In genomic region chr17:63774141-63774981, GRCh38 we compare ENCODE assay signal across 1 cellular context.
TF ChIP-seq lines count a peak whose summit lies in the region.

A gene with protein sequence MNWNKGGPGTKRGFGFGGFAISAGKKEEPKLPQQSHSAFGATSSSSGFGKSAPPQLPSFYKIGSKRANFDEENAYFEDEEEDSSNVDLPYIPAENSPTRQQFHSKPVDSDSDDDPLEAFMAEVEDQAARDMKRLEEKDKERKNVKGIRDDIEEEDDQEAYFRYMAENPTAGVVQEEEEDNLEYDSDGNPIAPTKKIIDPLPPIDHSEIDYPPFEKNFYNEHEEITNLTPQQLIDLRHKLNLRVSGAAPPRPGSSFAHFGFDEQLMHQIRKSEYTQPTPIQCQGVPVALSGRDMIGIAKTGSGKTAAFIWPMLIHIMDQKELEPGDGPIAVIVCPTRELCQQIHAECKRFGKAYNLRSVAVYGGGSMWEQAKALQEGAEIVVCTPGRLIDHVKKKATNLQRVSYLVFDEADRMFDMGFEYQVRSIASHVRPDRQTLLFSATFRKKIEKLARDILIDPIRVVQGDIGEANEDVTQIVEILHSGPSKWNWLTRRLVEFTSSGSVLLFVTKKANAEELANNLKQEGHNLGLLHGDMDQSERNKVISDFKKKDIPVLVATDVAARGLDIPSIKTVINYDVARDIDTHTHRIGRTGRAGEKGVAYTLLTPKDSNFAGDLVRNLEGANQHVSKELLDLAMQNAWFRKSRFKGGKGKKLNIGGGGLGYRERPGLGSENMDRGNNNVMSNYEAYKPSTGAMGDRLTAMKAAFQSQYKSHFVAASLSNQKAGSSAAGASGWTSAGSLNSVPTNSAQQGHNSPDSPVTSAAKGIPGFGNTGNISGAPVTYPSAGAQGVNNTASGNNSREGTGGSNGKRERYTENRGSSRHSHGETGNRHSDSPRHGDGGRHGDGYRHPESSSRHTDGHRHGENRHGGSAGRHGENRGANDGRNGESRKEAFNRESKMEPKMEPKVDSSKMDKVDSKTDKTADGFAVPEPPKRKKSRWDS (plus strand): TSS chr17:63774170. CDS start chr17:63787050, 12,880 bp downstream.

TF ChIP-seq in HepG2, 621 proteins besides CTCF, POLR2A, EP300 and RAD21 (continued from another document and continues in another):
- TF ChIP-seq, protein P1, sequence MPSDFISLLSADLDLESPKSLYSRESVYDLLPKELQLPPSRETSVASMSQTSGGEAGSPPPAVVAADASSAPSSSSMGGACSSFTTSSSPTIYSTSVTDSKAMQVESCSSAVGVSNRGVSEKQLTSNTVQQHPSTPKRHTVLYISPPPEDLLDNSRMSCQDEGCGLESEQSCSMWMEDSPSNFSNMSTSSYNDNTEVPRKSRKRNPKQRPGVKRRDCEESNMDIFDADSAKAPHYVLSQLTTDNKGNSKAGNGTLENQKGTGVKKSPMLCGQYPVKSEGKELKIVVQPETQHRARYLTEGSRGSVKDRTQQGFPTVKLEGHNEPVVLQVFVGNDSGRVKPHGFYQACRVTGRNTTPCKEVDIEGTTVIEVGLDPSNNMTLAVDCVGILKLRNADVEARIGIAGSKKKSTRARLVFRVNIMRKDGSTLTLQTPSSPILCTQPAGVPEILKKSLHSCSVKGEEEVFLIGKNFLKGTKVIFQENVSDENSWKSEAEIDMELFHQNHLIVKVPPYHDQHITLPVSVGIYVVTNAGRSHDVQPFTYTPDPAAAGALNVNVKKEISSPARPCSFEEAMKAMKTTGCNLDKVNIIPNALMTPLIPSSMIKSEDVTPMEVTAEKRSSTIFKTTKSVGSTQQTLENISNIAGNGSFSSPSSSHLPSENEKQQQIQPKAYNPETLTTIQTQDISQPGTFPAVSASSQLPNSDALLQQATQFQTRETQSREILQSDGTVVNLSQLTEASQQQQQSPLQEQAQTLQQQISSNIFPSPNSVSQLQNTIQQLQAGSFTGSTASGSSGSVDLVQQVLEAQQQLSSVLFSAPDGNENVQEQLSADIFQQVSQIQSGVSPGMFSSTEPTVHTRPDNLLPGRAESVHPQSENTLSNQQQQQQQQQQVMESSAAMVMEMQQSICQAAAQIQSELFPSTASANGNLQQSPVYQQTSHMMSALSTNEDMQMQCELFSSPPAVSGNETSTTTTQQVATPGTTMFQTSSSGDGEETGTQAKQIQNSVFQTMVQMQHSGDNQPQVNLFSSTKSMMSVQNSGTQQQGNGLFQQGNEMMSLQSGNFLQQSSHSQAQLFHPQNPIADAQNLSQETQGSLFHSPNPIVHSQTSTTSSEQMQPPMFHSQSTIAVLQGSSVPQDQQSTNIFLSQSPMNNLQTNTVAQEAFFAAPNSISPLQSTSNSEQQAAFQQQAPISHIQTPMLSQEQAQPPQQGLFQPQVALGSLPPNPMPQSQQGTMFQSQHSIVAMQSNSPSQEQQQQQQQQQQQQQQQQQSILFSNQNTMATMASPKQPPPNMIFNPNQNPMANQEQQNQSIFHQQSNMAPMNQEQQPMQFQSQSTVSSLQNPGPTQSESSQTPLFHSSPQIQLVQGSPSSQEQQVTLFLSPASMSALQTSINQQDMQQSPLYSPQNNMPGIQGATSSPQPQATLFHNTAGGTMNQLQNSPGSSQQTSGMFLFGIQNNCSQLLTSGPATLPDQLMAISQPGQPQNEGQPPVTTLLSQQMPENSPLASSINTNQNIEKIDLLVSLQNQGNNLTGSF (CRISPR knock-in tag; IDR thresholded peaks at IDR 0.05) = no peak
- peak; percentile 1; the same call in 1 of the 2 replicates for TF ChIP-seq MEIS1 (CRISPR knock-in tag; IDR thresholded peaks at IDR 0.05; ENCODE audit: borderline replicate concordance)
- no peak for TF ChIP-seq FOXJ3 (CRISPR knock-in tag; IDR thresholded peaks at IDR 0.05; ENCODE audit: borderline replicate concordance)
- TF ChIP-seq HIVEP1 (CRISPR knock-in tag; IDR thresholded peaks at IDR 0.05) = no peak
- TF ChIP-seq ZBTB8A (CRISPR knock-in tag; IDR thresholded peaks at IDR 0.05; ENCODE audit: borderline replicate concordance, low read depth) = no peak
- TF ChIP-seq ZNF253 (CRISPR knock-in tag; IDR thresholded peaks at IDR 0.05; ENCODE audit: borderline replicate concordance) = no peak
- no peak for TF ChIP-seq XRCC5 (optimal IDR thresholded peaks at IDR 0.05; ENCODE audit: low read length)
- TF ChIP-seq FOXC1 (CRISPR knock-in tag; IDR thresholded peaks at IDR 0.05; ENCODE audit: borderline replicate concordance) = no peak
- 0 out of 2 replicates have a peak, but pooled peaks have one; percentile 33 for TF ChIP-seq ZNF556 (CRISPR knock-in tag; IDR thresholded peaks at IDR 0.05; ENCODE audit: borderline replicate concordance)
- TF ChIP-seq CEBPB (IDR thresholded peaks at IDR 0.05; ENCODE audit: borderline replicate concordance, low read depth, low read length) = no peak
- TF ChIP-seq KAT8 (CRISPR knock-in tag; IDR thresholded peaks at IDR 0.05) = no peak
- no peak for TF ChIP-seq STAG1 (CRISPR knock-in tag; IDR thresholded peaks at IDR 0.05)
- TF ChIP-seq ZNF7 (CRISPR knock-in tag; IDR thresholded peaks at IDR 0.05) = no peak
- TF ChIP-seq, protein P2, sequence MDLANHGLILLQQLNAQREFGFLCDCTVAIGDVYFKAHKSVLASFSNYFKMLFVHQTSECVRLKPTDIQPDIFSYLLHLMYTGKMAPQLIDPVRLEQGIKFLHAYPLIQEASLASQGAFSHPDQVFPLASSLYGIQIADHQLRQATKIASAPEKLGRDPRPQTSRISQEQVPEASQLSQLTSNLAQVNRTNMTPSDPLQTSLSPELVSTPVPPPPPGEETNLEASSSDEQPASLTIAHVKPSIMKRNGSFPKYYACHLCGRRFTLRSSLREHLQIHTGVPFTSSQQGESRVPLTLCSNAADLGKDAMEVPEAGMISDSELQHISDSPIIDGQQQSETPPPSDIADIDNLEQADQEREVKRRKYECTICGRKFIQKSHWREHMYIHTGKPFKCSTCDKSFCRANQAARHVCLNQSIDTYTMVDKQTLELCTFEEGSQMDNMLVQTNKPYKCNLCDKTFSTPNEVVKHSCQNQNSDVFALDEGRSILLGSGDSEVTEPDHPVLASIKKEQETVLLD (CRISPR knock-in tag; IDR thresholded peaks at IDR 0.05; ENCODE audit: low read depth) = peak; percentile 61; the same call in 1 of the 2 replicates
- TF ChIP-seq ISX (CRISPR knock-in tag; conservative IDR thresholded peaks at IDR 0.05) = peak; percentile 48; the same call in 1 of the 2 replicates
- no peak for TF ChIP-seq FOXO1 (CRISPR knock-in tag; IDR thresholded peaks at IDR 0.05)
- no peak for TF ChIP-seq ZKSCAN1 (IDR thresholded peaks at IDR 0.05; ENCODE audit: low read length)
- peak; percentile 21; the same call in 1 of the 2 replicates for TF ChIP-seq ZNF710 (CRISPR knock-in tag; IDR thresholded peaks at IDR 0.05; ENCODE audit: borderline replicate concordance)
- TF ChIP-seq POLR2AphosphoS2 (IDR thresholded peaks at IDR 0.05; ENCODE audit: low read depth, low read length) = no peak
- no peak for TF ChIP-seq AHDC1 (CRISPR knock-in tag; IDR thresholded peaks at IDR 0.05; ENCODE audit: borderline replicate concordance)
- TF ChIP-seq ERF (CRISPR knock-in tag; IDR thresholded peaks at IDR 0.05) = no peak
- TF ChIP-seq CREB3 (CRISPR knock-in tag; IDR thresholded peaks at IDR 0.05) = no peak
- TF ChIP-seq CHD2 (IDR thresholded peaks at IDR 0.05; ENCODE audit: low read depth, low read length) = no peak
- TF ChIP-seq KDM4B (CRISPR knock-in tag; IDR thresholded peaks at IDR 0.05) = peak; percentile 8; the same call in 1 of the 2 replicates
- TF ChIP-seq, protein P3, sequence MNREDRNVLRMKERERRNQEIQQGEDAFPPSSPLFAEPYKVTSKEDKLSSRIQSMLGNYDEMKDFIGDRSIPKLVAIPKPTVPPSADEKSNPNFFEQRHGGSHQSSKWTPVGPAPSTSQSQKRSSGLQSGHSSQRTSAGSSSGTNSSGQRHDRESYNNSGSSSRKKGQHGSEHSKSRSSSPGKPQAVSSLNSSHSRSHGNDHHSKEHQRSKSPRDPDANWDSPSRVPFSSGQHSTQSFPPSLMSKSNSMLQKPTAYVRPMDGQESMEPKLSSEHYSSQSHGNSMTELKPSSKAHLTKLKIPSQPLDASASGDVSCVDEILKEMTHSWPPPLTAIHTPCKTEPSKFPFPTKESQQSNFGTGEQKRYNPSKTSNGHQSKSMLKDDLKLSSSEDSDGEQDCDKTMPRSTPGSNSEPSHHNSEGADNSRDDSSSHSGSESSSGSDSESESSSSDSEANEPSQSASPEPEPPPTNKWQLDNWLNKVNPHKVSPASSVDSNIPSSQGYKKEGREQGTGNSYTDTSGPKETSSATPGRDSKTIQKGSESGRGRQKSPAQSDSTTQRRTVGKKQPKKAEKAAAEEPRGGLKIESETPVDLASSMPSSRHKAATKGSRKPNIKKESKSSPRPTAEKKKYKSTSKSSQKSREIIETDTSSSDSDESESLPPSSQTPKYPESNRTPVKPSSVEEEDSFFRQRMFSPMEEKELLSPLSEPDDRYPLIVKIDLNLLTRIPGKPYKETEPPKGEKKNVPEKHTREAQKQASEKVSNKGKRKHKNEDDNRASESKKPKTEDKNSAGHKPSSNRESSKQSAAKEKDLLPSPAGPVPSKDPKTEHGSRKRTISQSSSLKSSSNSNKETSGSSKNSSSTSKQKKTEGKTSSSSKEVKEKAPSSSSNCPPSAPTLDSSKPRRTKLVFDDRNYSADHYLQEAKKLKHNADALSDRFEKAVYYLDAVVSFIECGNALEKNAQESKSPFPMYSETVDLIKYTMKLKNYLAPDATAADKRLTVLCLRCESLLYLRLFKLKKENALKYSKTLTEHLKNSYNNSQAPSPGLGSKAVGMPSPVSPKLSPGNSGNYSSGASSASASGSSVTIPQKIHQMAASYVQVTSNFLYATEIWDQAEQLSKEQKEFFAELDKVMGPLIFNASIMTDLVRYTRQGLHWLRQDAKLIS (CRISPR knock-in tag; IDR thresholded peaks at IDR 0.05) = no peak
- peak; percentile 95 for TF ChIP-seq PHF8 (CRISPR knock-in tag; IDR thresholded peaks at IDR 0.05)
- TF ChIP-seq ATAD3A (CRISPR knock-in tag; IDR thresholded peaks at IDR 0.05) = 0 out of 2 replicates have a peak, but pooled peaks have one; percentile 61
- TF ChIP-seq HCFC1 (IDR thresholded peaks at IDR 0.05; ENCODE audit: low read depth, low read length) = no peak
- no peak for TF ChIP-seq MAFK (conservative IDR thresholded peaks at IDR 0.05 in 1 of 2, IDR thresholded peaks at IDR 0.05 in 1 of 2; ENCODE audit: low read length in 2 of 2)
- no peak for TF ChIP-seq BHLHE40 (IDR thresholded peaks at IDR 0.05; ENCODE audit: low read length)
- TF ChIP-seq ZNF577 (CRISPR knock-in tag; IDR thresholded peaks at IDR 0.05; ENCODE audit: borderline replicate concordance, low read depth) = 0 out of 2 replicates have a peak, but pooled peaks have one; percentile 41
- TF ChIP-seq ZNF33A (CRISPR knock-in tag; IDR thresholded peaks at IDR 0.05; ENCODE audit: borderline replicate concordance) = no peak
- TF ChIP-seq GPN1 (CRISPR knock-in tag; IDR thresholded peaks at IDR 0.05; ENCODE audit: borderline replicate concordance) = no peak
- no peak for TF ChIP-seq RFXANK (CRISPR knock-in tag; IDR thresholded peaks at IDR 0.05)
- no peak for TF ChIP-seq ZNF549 (CRISPR knock-in tag; IDR thresholded peaks at IDR 0.05)
- no peak for TF ChIP-seq ZNF557 (CRISPR knock-in tag; IDR thresholded peaks at IDR 0.05)
- 0 out of 2 replicates have a peak, but pooled peaks have one; percentile 54 for TF ChIP-seq ZNF138 (CRISPR knock-in tag; IDR thresholded peaks at IDR 0.05; ENCODE audit: low read depth)
- no peak for TF ChIP-seq SUZ12 (IDR thresholded peaks at IDR 0.05; ENCODE audit: low read depth, low read length)
